ENCODE assay signal across 1 cellular context in genomic region chr17:17151541-17151940, GRCh38.
TF ChIP-seq lines count a peak whose summit lies in the region.

No MANE protein-coding gene starts in this region.

TF ChIP-seq in GM12878, 131 proteins besides CTCF, POLR2A, EP300 and RAD21 (continued from another document):
- TF ChIP-seq IRF3 (IDR thresholded peaks at IDR 0.05) (no peak), SPI1 (IDR thresholded peaks at IDR 0.05; ENCODE audit: borderline replicate concordance, insufficient read depth, low read depth, low read length) (no peak), STAT3 (IDR thresholded peaks at IDR 0.05; ENCODE audit: low read depth, low read length) (no peak), CEBPZ (IDR thresholded peaks at IDR 0.05; ENCODE audit: low read depth, low read length) (no peak), REST (IDR thresholded peaks at IDR 0.05; ENCODE audit: low read depth, low read length) (no peak), BACH1 (IDR thresholded peaks at IDR 0.05; ENCODE audit: borderline replicate concordance) (no peak), CHD1 (IDR thresholded peaks at IDR 0.05; ENCODE audit: low read depth, low read length) (no peak), PKNOX1 (IDR thresholded peaks at IDR 0.05) (no peak), SP1 (IDR thresholded peaks at IDR 0.05; ENCODE audit: low read depth, low read length) (no peak), IRF5 (IDR thresholded peaks at IDR 0.05; ENCODE audit: borderline replicate concordance) (no peak)
